Comparison of ENCODE assay signal across 34 cellular contexts in the genomic region with DNA sequence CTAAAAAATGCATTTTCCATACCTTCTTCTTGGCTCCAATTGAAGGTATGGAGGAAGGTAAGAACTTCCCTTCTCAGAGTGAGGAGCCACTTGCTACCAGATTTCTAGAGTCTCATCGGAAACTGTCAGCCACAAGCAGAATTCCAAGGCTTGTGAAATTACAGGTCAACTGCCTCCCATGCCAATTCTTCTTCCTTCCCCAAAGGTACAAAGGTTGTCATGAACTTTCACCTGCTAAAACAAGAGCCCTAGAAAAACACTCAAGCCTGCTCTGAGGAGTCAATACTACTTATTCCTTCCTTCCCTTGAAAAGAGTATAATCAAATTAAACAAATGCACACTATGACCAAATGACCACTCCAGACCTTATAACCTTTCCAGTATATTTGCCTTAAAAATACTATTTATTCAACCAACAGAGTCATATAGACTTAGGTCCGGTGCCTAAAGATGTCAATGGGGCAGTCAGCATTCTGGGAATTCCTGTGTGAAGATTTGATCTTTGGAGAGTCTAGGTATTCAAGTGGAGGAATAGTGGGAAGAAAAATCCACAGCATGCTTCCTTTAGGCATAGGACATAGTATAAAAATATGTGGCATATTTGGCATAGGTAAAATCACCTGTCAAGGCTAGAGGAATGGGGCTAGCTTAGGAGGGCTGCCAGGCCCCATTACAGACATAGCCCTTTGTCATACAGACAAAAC.
"Had no signal": no experiment of that assay in that cellular context is flagged by ENCODE, and none has a peak within 500 bp of the region (broad histone marks: within the 10 kb centered on the region; RNA-seq: fewer than 3 reads in every experiment).

No MANE protein-coding gene starts in this region.

- H3K36me3 ChIP-seq: MG63 had no signal

- DNase-seq: Karpas-422, Kasumi-1, MG63, MM.1S, MV-4-11, NCI-H1048, NCI-H1092, NCI-H1092 treated with DMSO at 0.1 percent for 48 hours, NCI-H1105, NCI-H1105 treated with DMSO at 0.1 percent for 48 hours, NCI-H1417, NCI-H1417 treated with DMSO at 0.1 percent for 48 hours, NCI-H1436, NCI-H1436 treated with DMSO at 0.1 percent for 48 hours, NCI-H146, NCI-H1694, NCI-H1694 treated with DMSO at 0.1 percent for 48 hours, NCI-H187, NCI-H187 treated with DMSO at 0.1 percent for 48 hours, NCI-H1930, NCI-H2029, NCI-H2029 treated with DMSO at 0.1 percent for 48 hours, NCI-H2081, NCI-H2081 treated with DMSO at 0.1 percent for 48 hours, NCI-H2107, NCI-H2171, NCI-H2171 treated with DMSO at 0.1 percent for 48 hours, NCI-H2227 treated with DMSO at 0.1 percent for 48 hours, NCI-H226, NCI-H345, NCI-H446, NCI-H446 treated with DMSO at 0.1 percent for 48 hours, NCI-H510A had no signal

- H3K4me3 ChIP-seq: MG63 had no signal

- H3K27ac ChIP-seq: KMS-11 had no signal

- H3K27me3 ChIP-seq: MG63 had no signal

- H3K9me3 ChIP-seq: MG63 had no signal
